8 cellular contexts compared by ENCODE assay signal in genomic region chr6:1527098-1527497, GRCh38.
DNase-seq lines count a peak whose midpoint lies in the region; ATAC-seq lines count a peak whose summit lies in the region.

No MANE protein-coding gene starts in this region.

- no peaks in the 10 kb centered on the region for H3K36me3 Mint-ChIP-seq in activated T-cell treated with anti-CD3 and anti-CD28 coated beads, Interleukin-2, amount 50 U/mL, for 4 hours (ENCODE audit: insufficient read depth)

- DNase-seq in AG08396 (ENCODE audit: low spot score) (peak; percentile 61), H7 (peak; percentile 73), left cardiac atrium (peak; percentile 47), GOT3 (lab: John Stamatoyannopoulos, UW) (no peak), NCI-H2081 treated with DMSO at 0.1 percent for 48 hours (lab: John Stamatoyannopoulos, UW) (no peak)
- peak; percentile 18 for DNase-seq in activated T-cell treated with anti-CD3 and anti-CD28 coated beads, Interleukin-2, amount 50 U/mL, for 4 hours

- H3K27ac ChIP-seq in skeletal muscle tissue (ENCODE audit: low read depth, low read length), result no peak overlapping the region

- peaks cover 10% of the 10 kb centered on the region for H3K27me3 Mint-ChIP-seq in activated T-cell treated with anti-CD3 and anti-CD28 coated beads, Interleukin-2, amount 50 U/mL, for 4 hours (ENCODE audit: low read depth)

- peaks cover 56% of the 10 kb centered on the region for H3K4me1 Mint-ChIP-seq in activated T-cell treated with anti-CD3 and anti-CD28 coated beads, Interleukin-2, amount 50 U/mL, for 4 hours (ENCODE audit: low read depth)

- H3K9ac ChIP-seq in skeletal muscle tissue (ENCODE audit: low read depth in 1 of 3, low read length in 3 of 3), result peak overlapping the region in 1 of 3 donors; percentile 68

- H3K4me3 ChIP-seq in H7 (ENCODE audit: insufficient read depth, low read depth, low read length), result no peak overlapping the region
- H3K4me3 ChIP-seq in skeletal muscle tissue (ENCODE audit: low read length in 3 of 3), result peak overlapping the region; percentile 33 to 71 (median 54)

- H3K9me3 ChIP-seq in skeletal muscle tissue (ENCODE audit: control insufficient read depth in 3 of 3, low read length in 3 of 3), result no peaks in the 10 kb centered on the region

- H3K4me1 ChIP-seq in skeletal muscle tissue (ENCODE audit: control insufficient read depth in 3 of 3, insufficient read depth in 3 of 3, low read length in 3 of 3), result peaks cover 22 to 28% (median 27%) of the 10 kb centered on the region in 3 donors

- H3K9me3 Mint-ChIP-seq in activated T-cell treated with anti-CD3 and anti-CD28 coated beads, Interleukin-2, amount 50 U/mL, for 4 hours, result no peaks in the 10 kb centered on the region

- H3K27me3 ChIP-seq in H7 (ENCODE audit: control insufficient read depth, insufficient read depth, low read length) (peaks cover 28% of the 10 kb centered on the region), skeletal muscle tissue (ENCODE audit: control insufficient read depth in 3 of 3, insufficient read depth in 3 of 3, low read length in 3 of 3) (peaks cover 14 to 19% (median 16%) of the 10 kb centered on the region in 3 donors)

- H3K36me3 ChIP-seq in H7 (replicated peaks; ENCODE audit: control insufficient read depth, insufficient read depth, low read length) (no peaks in the 10 kb centered on the region), skeletal muscle tissue (ENCODE audit: control insufficient read depth in 3 of 3, insufficient read depth in 3 of 3, low read length in 3 of 3) (no peaks in the 10 kb centered on the region)

- no peak overlapping the region for H3K4me3 Mint-ChIP-seq in activated T-cell treated with anti-CD3 and anti-CD28 coated beads, Interleukin-2, amount 50 U/mL, for 4 hours

- peak; percentile 38 to 42 for ATAC-seq in activated T-cell treated with anti-CD3 and anti-CD28 coated beads, Interleukin-2, amount 50 U/mL, for 4 hours
- peak; percentile 70 to 75 for ATAC-seq in left cardiac atrium
- no peak for ATAC-seq in HG02840 (IDR thresholded peaks at IDR 0.05; ENCODE audit: low FRiP score, unreplicated experiment)

- intact Hi-C loops in left cardiac atrium (cut with DNase I), result no loop called here

Comparison
In these comparisons a context has a peak if more than half of its experiments do, and no peak if none do; other contexts are left out.
1. DNase-seq: peak in AG08396 (single experiment), H7 (single experiment), activated T-cell treated with anti-CD3 and anti-CD28 coated beads, Interleukin-2, amount 50 U/mL, for 4 hours (single experiment) and left cardiac atrium (single experiment); none in GOT3 (single experiment) and NCI-H2081 treated with DMSO at 0.1 percent for 48 hours (single experiment).